13 cellular contexts compared by ENCODE assay signal in genomic region chr15:73598540-73599195, GRCh38. TPM values are rescaled to one million over a fixed set of nuclear protein-coding genes. Genes with fewer than 3 reads are reported as not detected.
DNase-seq lines count a peak whose midpoint lies in the region; ATAC-seq and TF ChIP-seq lines count a peak whose summit lies in the region.
"Had no signal": no experiment of that assay in that cellular context is flagged by ENCODE, and none has a peak within 500 bp of the region (broad histone marks: within the 10 kb centered on the region; RNA-seq: fewer than 3 reads in every experiment).

No MANE protein-coding gene starts in this region.

- no peak overlapping the region for H3K14ac ChIP-seq in H9 (ENCODE audit: insufficient read depth, low read length)
- H3K14ac ChIP-seq in mesenchymal stem cell (ENCODE audit: low read length in 2 of 2), result no peak overlapping the region

- peaks cover 11% of the 10 kb centered on the region; the same call in 1 of the 2 replicates for H3K79me2 ChIP-seq in H9 (ENCODE audit: insufficient read depth, low read length)

- no peak overlapping the region for H2BK12ac ChIP-seq in H9 (ENCODE audit: insufficient read length, low read depth, low read length)
- no peak overlapping the region for H2BK12ac ChIP-seq in mesenchymal stem cell (ENCODE audit: low read length in 2 of 2)

- H2BK5ac ChIP-seq in H9 (ENCODE audit: insufficient read length, low read length) (no peak overlapping the region), mesenchymal stem cell (ENCODE audit: low read depth, low read length, poor library complexity, severe bottlenecking) (no peak overlapping the region)

- no peak overlapping the region for H4K8ac ChIP-seq in H9 (replicated peaks; ENCODE audit: insufficient read length, low read depth, low read length)
- no peak overlapping the region for H4K8ac ChIP-seq in mesenchymal stem cell (ENCODE audit: low read length)

- H3K27ac ChIP-seq in H9 (ENCODE audit: insufficient read length, low read depth, low read length), result no peak overlapping the region
- H3K27ac ChIP-seq in mesenchymal stem cell (ENCODE audit: low read length, poor library complexity, severe bottlenecking), result peak overlapping the region; percentile 34
- peak overlapping the region; percentile 64 to 74 for H3K27ac ChIP-seq in thoracic aorta

- H3K4ac ChIP-seq in H9 (ENCODE audit: low read depth, low read length), result no peak overlapping the region
- no peak overlapping the region for H3K4ac ChIP-seq in mesenchymal stem cell (ENCODE audit: low read depth in 1 of 2, low read length in 2 of 2)

- H3K79me1 ChIP-seq in H9 (ENCODE audit: insufficient read depth, low read depth, low read length, poor library complexity, severe bottlenecking) (peaks cover 18% of the 10 kb centered on the region), mesenchymal stem cell (replicated peaks; ENCODE audit: low read length, poor library complexity, severe bottlenecking) (peaks cover 24% of the 10 kb centered on the region)

- no peak overlapping the region for H3K18ac ChIP-seq in H9 (ENCODE audit: insufficient read length, low read depth, low read length)
- H3K18ac ChIP-seq in mesenchymal stem cell (ENCODE audit: low read depth in 1 of 2, low read length in 2 of 2), result no peak overlapping the region

- no peaks in the 10 kb centered on the region for H3K9me3 Mint-ChIP-seq in H9

- no peak for DNase-seq in H9
- peak; percentile 43 to 70 for DNase-seq in cardiac fibroblast (ENCODE audit: low read depth in 2 of 2)
- peak; percentile 29 for DNase-seq in mesenchymal stem cell
- no peak for DNase-seq in thoracic aorta (ENCODE audit: low spot score)
- DNase-seq: activated gamma-delta T cell treated with Interleukin-2 at 50 U/mL for 16 hours; cerebellar nuclear complex; NCI-H1092; NCI-H226; occipital lobe; stimulated activated CD4-positive, alpha-beta T cell treated with anti-CD3 and anti-CD28 coated beads, Interleukin-15, amount 100 ng/mL, for 24 hours had no signal

- H3K9me3 ChIP-seq in H9 (ENCODE audit: control insufficient read depth, low read depth, low read length) (no peaks in the 10 kb centered on the region), mesenchymal stem cell (ENCODE audit: control insufficient read depth, low read length) (no peaks in the 10 kb centered on the region), thoracic aorta (no peaks in the 10 kb centered on the region)

- H3K9ac ChIP-seq in H9 (ENCODE audit: extremely low read depth, insufficient read length, low read length) (no peak overlapping the region), mesenchymal stem cell (ENCODE audit: low read length) (peak overlapping the region; percentile 48)

- no peaks in the 10 kb centered on the region for H3K23me2 ChIP-seq in H9 (ENCODE audit: insufficient read length, low read depth, low read length, poor library complexity, severe bottlenecking)

- H2AFZ ChIP-seq in H9 (ENCODE audit: low read length) (no peak overlapping the region), mesenchymal stem cell (ENCODE audit: low read depth, low read length) (no peak overlapping the region)

- H2AK5ac ChIP-seq in H9 (ENCODE audit: insufficient read length, low read length) (no peak overlapping the region), mesenchymal stem cell (ENCODE audit: low read length, severe bottlenecking) (peak overlapping the region; percentile 46)

- TF ChIP-seq CTCF in H9 (conservative IDR thresholded peaks at IDR 0.05) (no peak), cardiac fibroblast (IDR thresholded peaks at IDR 0.05; ENCODE audit: low read depth, low read length) (no peak), thoracic aorta (IDR thresholded peaks at IDR 0.05) (no peak)

- H3T11ph ChIP-seq in H9 (ENCODE audit: low read length), result no peak overlapping the region

- no peak overlapping the region for H2BK20ac ChIP-seq in H9 (ENCODE audit: low read depth, low read length, poor library complexity, severe bottlenecking)

- no peaks in the 10 kb centered on the region for H3K27me3 ChIP-seq in H9 (ENCODE audit: insufficient read depth, low read length)
- no peaks in the 10 kb centered on the region for H3K27me3 ChIP-seq in mesenchymal stem cell (ENCODE audit: control insufficient read depth in 1 of 2, insufficient read depth in 1 of 2, low read length in 2 of 2)
- H3K27me3 ChIP-seq in thoracic aorta (replicated peaks; ENCODE audit: insufficient read depth), result no peaks in the 10 kb centered on the region

- ATAC-seq in thoracic aorta (ENCODE audit: insufficient number of reproducible peaks, low FRiP score, low read depth) (peak; percentile 25), HG03135 (IDR thresholded peaks at IDR 0.05; ENCODE audit: unreplicated experiment) (no peak), GM19324 (IDR thresholded peaks at IDR 0.05; ENCODE audit: low FRiP score, unreplicated experiment) (no peak), HG03432 (IDR thresholded peaks at IDR 0.05; ENCODE audit: unreplicated experiment) (no peak)

- H3K4me3 ChIP-seq in cardiac fibroblast (replicated peaks in 1 of 2; ENCODE audit: low read depth in 2 of 2, low read length in 2 of 2) (no peak overlapping the region), mesenchymal stem cell (ENCODE audit: insufficient read depth in 1 of 2, low read depth in 1 of 2, low read length in 2 of 2) (no peak overlapping the region), thoracic aorta (no peak overlapping the region)

- peaks cover 1 to 4% of the 10 kb centered on the region in 2 experiments for H3K36me3 ChIP-seq in mesenchymal stem cell (ENCODE audit: control insufficient read depth in 1 of 2, insufficient read depth in 2 of 2, low read depth in 1 of 2, low read length in 2 of 2)
- no peaks in the 10 kb centered on the region for H3K36me3 ChIP-seq in thoracic aorta

- H4K91ac ChIP-seq in H9 (ENCODE audit: insufficient read length, low read depth, low read length), result no peak overlapping the region
- no peak overlapping the region for H4K91ac ChIP-seq in mesenchymal stem cell (ENCODE audit: low read length)

- no peak overlapping the region for H3K23ac ChIP-seq in H9 (ENCODE audit: insufficient read length, low read depth, low read length)
- no peak overlapping the region for H3K23ac ChIP-seq in mesenchymal stem cell (ENCODE audit: low read length in 2 of 2)

- no CpG with 5 or more reads among the region's 3 CpGs for WGBS in H9 (ENCODE audit: extremely low coverage, insufficient read length, low lambda C conversion rate)
- 54% methylated on average over 3 of the region's 3 CpGs for WGBS in mesenchymal stem cell

- H3K4me2 ChIP-seq in H9 (ENCODE audit: insufficient read depth, insufficient read length, low read length) (no peak overlapping the region), mesenchymal stem cell (ENCODE audit: low read length, poor library complexity, severe bottlenecking) (no peak overlapping the region)

- peaks cover 0 to 3% (median 0%) of the 10 kb centered on the region in 3 experiments; a peak in 2 of 7 replicates for H3K36me3 Mint-ChIP-seq in H9 (ENCODE audit: insufficient read depth in 1 of 3, low read depth in 3 of 3)

- no peak overlapping the region for H4K5ac ChIP-seq in H9 (ENCODE audit: insufficient read length, low read depth, low read length)

- H2BK120ac ChIP-seq in H9 (ENCODE audit: low read depth, low read length, poor library complexity, severe bottlenecking), result no peak overlapping the region
- no peak overlapping the region for H2BK120ac ChIP-seq in mesenchymal stem cell (ENCODE audit: low read depth, low read length)

- no peak overlapping the region for H3K4me3 Mint-ChIP-seq in H9

- H3K4me1 ChIP-seq in H9 (ENCODE audit: insufficient read depth, low read length) (peaks cover 21% of the 10 kb centered on the region; the same call in 1 of the 2 replicates), mesenchymal stem cell (ENCODE audit: control insufficient read depth, insufficient read depth, low read depth, low read length) (peaks cover 12% of the 10 kb centered on the region), thoracic aorta (ENCODE audit: control insufficient read depth in 1 of 2, low read depth in 2 of 2) (peaks cover 77 to 100% of the 10 kb centered on the region in 2 donors)

- H4K20me1 ChIP-seq in H9 (ENCODE audit: control insufficient read depth, insufficient read depth, insufficient read length), result no peaks in the 10 kb centered on the region

- no peak overlapping the region for H3K56ac ChIP-seq in H9 (ENCODE audit: insufficient read length, low read depth, low read length)

- H2BK15ac ChIP-seq in H9 (ENCODE audit: low read depth, low read length), result no peak overlapping the region
- no peak overlapping the region for H2BK15ac ChIP-seq in mesenchymal stem cell (ENCODE audit: low read depth, poor library complexity, severe bottlenecking)

- H3K4me1 Mint-ChIP-seq in H9, result peaks cover 45 to 47% of the 10 kb centered on the region in 2 experiments

- peak overlapping the region in 2 of 3 experiments; percentile 19 to 32; a peak in 3 of 7 replicates for H3K27ac Mint-ChIP-seq in H9

- no peaks in the 10 kb centered on the region for H3K27me3 Mint-ChIP-seq in H9 (ENCODE audit: low read depth)

RNA-seq across cellular contexts. Expression of gene NPTN, which starts 34.5 kb away (rescaled TPM):
- total RNA-seq in H9 (2021) (89.1 and 90.9 TPM in 2 replicates), thoracic aorta (100 to 1,000 TPM; 247 to 250 TPM)
- polyA plus RNA-seq in mesenchymal stem cell (2013, experiment 1 of 2), result 177 TPM
- 174 TPM for polyA plus RNA-seq in mesenchymal stem cell (2013, experiment 2 of 2)

Comparison
In these comparisons a context has a peak if more than half of its experiments do, and no peak if none do; other contexts are left out.
1. DNase-seq: peak in cardiac fibroblast (2 of 2) and mesenchymal stem cell (single experiment); none in H9 (single experiment) and thoracic aorta (single experiment).